ENCODE assay signal across 10 cellular contexts in the genomic region with DNA sequence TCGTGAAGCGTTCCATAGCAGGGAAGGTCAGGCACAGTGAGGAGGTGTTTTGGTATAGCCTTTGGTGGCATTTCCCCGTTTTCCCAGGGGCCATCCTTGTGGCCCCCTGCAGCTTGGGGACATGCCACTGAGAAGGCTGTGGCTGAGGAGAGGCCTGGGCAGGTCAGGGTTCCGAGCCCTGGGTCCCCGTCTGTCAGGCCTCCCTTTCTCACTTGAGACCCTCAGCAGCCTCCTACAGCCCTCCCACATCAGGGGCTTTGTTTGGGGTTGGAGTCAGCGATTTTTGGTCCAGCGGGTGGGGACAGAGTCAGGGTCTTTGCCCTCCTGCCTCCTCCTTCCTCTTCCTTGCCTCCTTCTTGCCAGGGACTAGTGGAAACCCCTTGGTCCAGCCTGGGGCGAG. TPM values are rescaled to one million over a fixed set of nuclear protein-coding genes. Genes with fewer than 3 reads are reported as not detected.
DNase-seq lines count a peak whose midpoint lies in the region; ATAC-seq and TF ChIP-seq lines count a peak whose summit lies in the region.
"Had no signal": no experiment of that assay in that cellular context is flagged by ENCODE, and none has a peak within 500 bp of the region (broad histone marks: within the 10 kb centered on the region; RNA-seq: fewer than 3 reads in every experiment).

No MANE protein-coding gene starts in this region.

- CTCF ChIA-PET in activated CD8-positive, alpha-beta T cell treated with anti-CD3 and anti-CD28 coated beads, Interleukin-2, amount 10 ng/mL, durations not matched to agents 7 days and 5 days (lab: Charles Lee) = interaction anchor here (0.6 to 3.2 kb wide), 21 partner anchors 8 to 245 kb away, joined by 3 to 19 read pairs (median 4); a partner anchor contains a TSS

- DNase-seq in activated T-cell treated with anti-CD3 and anti-CD28 coated beads, Interleukin-2, amount 50 U/mL, for 4 hours = no peak
- DNase-seq in activated T-cell treated with anti-CD3 and anti-CD28 coated beads, Interleukin-2, amount 50 U/mL, for 48 hours = no peak
- DNase-seq in activated CD8-positive, alpha-beta T cell treated with anti-CD3 and anti-CD28 coated beads, Interleukin-2, amount 10 ng/mL, durations not matched to agents 7 days and 5 days = no peak
- no peak for DNase-seq in lower lobe of right lung
- no peak for DNase-seq in substantia nigra (lab: John Stamatoyannopoulos, UW)
- DNase-seq in NCI-H510A treated with DMSO at 0.1 percent for 48 hours (lab: John Stamatoyannopoulos, UW) = no peak
- no peak for DNase-seq in glutamatergic neuron
- DNase-seq: activated B cell treated with CpG ODN at 0.5 μM for 24 hours had no signal

- H3K27me3 ChIP-seq in lower lobe of right lung (ENCODE audit: low read depth) = no peaks in the 10 kb centered on the region

- no peaks in the 10 kb centered on the region for H3K9me3 Mint-ChIP-seq in activated T-cell treated with anti-CD3 and anti-CD28 coated beads, Interleukin-2, amount 50 U/mL, for 4 hours
- no peaks in the 10 kb centered on the region for H3K9me3 Mint-ChIP-seq in activated CD8-positive, alpha-beta T cell treated with anti-CD3 and anti-CD28 coated beads, Interleukin-2, amount 10 ng/mL, durations not matched to agents 7 days and 5 days (ENCODE audit: insufficient read depth)
- peaks cover 9% of the 10 kb centered on the region for H3K9me3 Mint-ChIP-seq in glutamatergic neuron (ENCODE audit: unreplicated experiment)
- H3K9me3 Mint-ChIP-seq: activated B cell treated with CpG ODN at 0.5 μM for 24 hours had no signal

- H3K4me3 Mint-ChIP-seq in activated T-cell treated with anti-CD3 and anti-CD28 coated beads, Interleukin-2, amount 50 U/mL, for 4 hours = peak overlapping the region; percentile 82
- peak overlapping the region; percentile 62 for H3K4me3 Mint-ChIP-seq in activated CD8-positive, alpha-beta T cell treated with anti-CD3 and anti-CD28 coated beads, Interleukin-2, amount 10 ng/mL, durations not matched to agents 7 days and 5 days
- no peak overlapping the region for H3K4me3 Mint-ChIP-seq in glutamatergic neuron (ENCODE audit: unreplicated experiment)
- H3K4me3 Mint-ChIP-seq: activated B cell treated with CpG ODN at 0.5 μM for 24 hours had no signal

- no peak overlapping the region for H3K4me3 ChIP-seq in lower lobe of right lung
- H3K4me3 ChIP-seq: SK-N-MC had no signal

- POLR2A ChIA-PET in activated CD8-positive, alpha-beta T cell treated with anti-CD3 and anti-CD28 coated beads, Interleukin-2, amount 10 ng/mL, durations not matched to agents 7 days and 5 days (lab: Charles Lee) = interaction anchor here (0.8 to 2.2 kb wide), 4 partner anchors 12 to 537 kb away, joined by 4 to 9 read pairs (median 6); a partner anchor contains a TSS

- no peak for TF ChIP-seq POLR2A in GM18505 (IDR thresholded peaks at IDR 0.05; ENCODE audit: borderline replicate concordance, extremely low read depth, insufficient read depth, insufficient read length)

- TF ChIP-seq CTCF in lower lobe of right lung (IDR thresholded peaks at IDR 0.05) (no peak), glutamatergic neuron (IDR thresholded peaks at IDR 0.05; ENCODE audit: partially characterized antibody, unreplicated experiment) (no peak)

- no peak for ATAC-seq in activated T-cell treated with anti-CD3 and anti-CD28 coated beads, Interleukin-2, amount 50 U/mL, for 4 hours
- ATAC-seq in activated CD8-positive, alpha-beta T cell treated with anti-CD3 and anti-CD28 coated beads, Interleukin-2, amount 10 ng/mL, durations not matched to agents 7 days and 5 days = no peak
- no peak for ATAC-seq in lower lobe of right lung
- ATAC-seq in GM18505 (IDR thresholded peaks at IDR 0.05; ENCODE audit: unreplicated experiment) = no peak

- no peaks in the 10 kb centered on the region for H3K27me3 Mint-ChIP-seq in activated T-cell treated with anti-CD3 and anti-CD28 coated beads, Interleukin-2, amount 50 U/mL, for 4 hours (ENCODE audit: low read depth)
- no peaks in the 10 kb centered on the region for H3K27me3 Mint-ChIP-seq in activated CD8-positive, alpha-beta T cell treated with anti-CD3 and anti-CD28 coated beads, Interleukin-2, amount 10 ng/mL, durations not matched to agents 7 days and 5 days (ENCODE audit: low read depth)
- no peaks in the 10 kb centered on the region for H3K27me3 Mint-ChIP-seq in glutamatergic neuron (ENCODE audit: unreplicated experiment)
- H3K27me3 Mint-ChIP-seq: activated B cell treated with CpG ODN at 0.5 μM for 24 hours had no signal

- H3K36me3 Mint-ChIP-seq in activated T-cell treated with anti-CD3 and anti-CD28 coated beads, Interleukin-2, amount 50 U/mL, for 4 hours (ENCODE audit: insufficient read depth) = peaks cover 4% of the 10 kb centered on the region
- H3K36me3 Mint-ChIP-seq in activated CD8-positive, alpha-beta T cell treated with anti-CD3 and anti-CD28 coated beads, Interleukin-2, amount 10 ng/mL, durations not matched to agents 7 days and 5 days (ENCODE audit: low read depth) = peaks cover 35% of the 10 kb centered on the region
- no peaks in the 10 kb centered on the region for H3K36me3 Mint-ChIP-seq in glutamatergic neuron (ENCODE audit: unreplicated experiment)

- peaks cover 38% of the 10 kb centered on the region for H3K36me3 ChIP-seq in lower lobe of right lung

- peak overlapping the region; percentile 81 for H3K27ac Mint-ChIP-seq in activated CD8-positive, alpha-beta T cell treated with anti-CD3 and anti-CD28 coated beads, Interleukin-2, amount 10 ng/mL, durations not matched to agents 7 days and 5 days
- no peak overlapping the region for H3K27ac Mint-ChIP-seq in glutamatergic neuron (ENCODE audit: unreplicated experiment)
- H3K27ac Mint-ChIP-seq: activated B cell treated with CpG ODN at 0.5 μM for 24 hours had no signal

- H3K9me3 ChIP-seq in lower lobe of right lung = no peaks in the 10 kb centered on the region

- peak overlapping the region; percentile 57 for H3K27ac ChIP-seq in lower lobe of right lung
- peak overlapping the region; percentile 98 for H3K27ac ChIP-seq in substantia nigra (ENCODE audit: low read depth, low read length, poor library complexity, severe bottlenecking)
- H3K27ac ChIP-seq: SK-N-MC had no signal

- peaks cover 81% of the 10 kb centered on the region for H3K4me1 Mint-ChIP-seq in activated T-cell treated with anti-CD3 and anti-CD28 coated beads, Interleukin-2, amount 50 U/mL, for 4 hours (ENCODE audit: low read depth)
- H3K4me1 Mint-ChIP-seq in activated CD8-positive, alpha-beta T cell treated with anti-CD3 and anti-CD28 coated beads, Interleukin-2, amount 10 ng/mL, durations not matched to agents 7 days and 5 days (ENCODE audit: low read depth) = peaks cover 87% of the 10 kb centered on the region
- H3K4me1 Mint-ChIP-seq in glutamatergic neuron (ENCODE audit: low read depth, unreplicated experiment) = peaks cover 30% of the 10 kb centered on the region

- intact Hi-C loops in lower lobe of right lung (cut with DNase I) = no loop called here

- H3K4me1 ChIP-seq in lower lobe of right lung = peaks cover 54% of the 10 kb centered on the region

RNA-seq across cellular contexts. Expression of a gene that starts 22.2 kb away (rescaled TPM):
- 10 to 100 TPM in 1 of 3 donors, 1 to 10 TPM in 2; 7.6 to 11.4 (median 9.2) TPM for total RNA-seq in activated T-cell treated with anti-CD3 and anti-CD28 coated beads, Interleukin-2, amount 50 U/mL, for 4 hours
- total RNA-seq in activated CD8-positive, alpha-beta T cell treated with anti-CD3 and anti-CD28 coated beads, Interleukin-2, amount 10 ng/mL, durations not matched to agents 7 days and 5 days = 10 to 100 TPM; 30.7 to 31.3 TPM
- 30.3 TPM for total RNA-seq in lower lobe of right lung
- 2.4 TPM for total RNA-seq in glutamatergic neuron (ENCODE audit: unreplicated experiment)

RNA-seq across cellular contexts. Expression of a gene that starts 51.0 kb away (rescaled TPM):
- total RNA-seq in activated T-cell treated with anti-CD3 and anti-CD28 coated beads, Interleukin-2, amount 50 U/mL, for 4 hours = 1 to 10 TPM; 2.7 to 5.7 (median 3.1) TPM
- 10 to 100 TPM; 16.8 to 17.9 TPM for total RNA-seq in activated CD8-positive, alpha-beta T cell treated with anti-CD3 and anti-CD28 coated beads, Interleukin-2, amount 10 ng/mL, durations not matched to agents 7 days and 5 days
- total RNA-seq in lower lobe of right lung = 20.4 TPM
- 5.4 TPM for total RNA-seq in glutamatergic neuron (ENCODE audit: unreplicated experiment)
